ENCODE assay signal across 8 cellular contexts in genomic region chr17:79026345-79027273, GRCh38. TPM values are rescaled to one million over a fixed set of nuclear protein-coding genes. Genes with fewer than 3 reads are reported as not detected.
DNase-seq lines count a peak whose midpoint lies in the region; ATAC-seq and TF ChIP-seq lines count a peak whose summit lies in the region.

No MANE protein-coding gene starts in this region.

- no peaks in the 10 kb centered on the region for H3K9me3 ChIP-seq in A673 (ENCODE audit: low read depth, low read length, poor library complexity, severe bottlenecking)
- no peaks in the 10 kb centered on the region for H3K9me3 ChIP-seq in lower lobe of right lung

- H3K9me3 Mint-ChIP-seq in chondrocyte (ENCODE audit: low read depth): no peaks in the 10 kb centered on the region

- CTCF ChIA-PET in A673 (lab: Charles Lee): interaction anchor here (0.6 to 1.4 kb wide), 8 partner anchors 12 to 161 kb away, joined by 3 to 20 read pairs (median 7); partner anchors contain the start of gene CANT1

- peaks cover 70% of the 10 kb centered on the region for H3K4me1 Mint-ChIP-seq in chondrocyte (ENCODE audit: low read depth)

- H3K36me3 ChIP-seq in A673 (ENCODE audit: insufficient read depth, low read length, poor library complexity, severe bottlenecking) (no peaks in the 10 kb centered on the region), lower lobe of right lung (no peaks in the 10 kb centered on the region)

- no TSS peak for BruUV-seq in A673 (replicated peaks; lab: Mats Ljungman, UMichigan)

- DNase-seq in A673 (ENCODE audit: low spot score) (peak; percentile 71), HT1080 (ENCODE audit: low read depth) (peak; percentile 77), chondrocyte (ENCODE audit: low spot score) (no peak), lower lobe of right lung (no peak), superior temporal gyrus (ENCODE audit: extremely low spot score) (no peak), SIG-M5 (lab: John Stamatoyannopoulos, UW) (no peak), GM19238 (ENCODE audit: insufficient read length, low spot score) (no peak)
- DNase-seq in effector CD8-positive, alpha-beta T cell (lab: John Stamatoyannopoulos, UW): no peak

- peaks cover 38% of the 10 kb centered on the region for H3K4me1 ChIP-seq in A673 (ENCODE audit: insufficient read depth, low read length, poor library complexity, severe bottlenecking)
- peaks cover 70% of the 10 kb centered on the region for H3K4me1 ChIP-seq in lower lobe of right lung

- POLR2A ChIA-PET in A673 (lab: Charles Lee; ENCODE audit: low non-redundant PET): interaction anchor here (0.6 kb wide), 1 partner anchor 1656 kb away, joined by 5 read pairs; no protein-coding TSS in a partner anchor

- peaks cover 1% of the 10 kb centered on the region for H3K36me3 Mint-ChIP-seq in chondrocyte (ENCODE audit: low read depth)

- H3K4me3 ChIP-seq in A673 (ENCODE audit: low read depth, low read length, poor library complexity, severe bottlenecking) (no peak overlapping the region), lower lobe of right lung (peak overlapping the region; percentile 70)

- H3K27ac ChIP-seq in A673 (ENCODE audit: low read depth, low read length, poor library complexity, severe bottlenecking) (no peak overlapping the region), lower lobe of right lung (peak overlapping the region; percentile 67)

- no peaks in the 10 kb centered on the region for H3K27me3 ChIP-seq in A673 (replicated peaks; ENCODE audit: insufficient read depth, low read depth, low read length, poor library complexity)
- peaks cover 9% of the 10 kb centered on the region for H3K27me3 ChIP-seq in lower lobe of right lung (ENCODE audit: low read depth)

- ATAC-seq in lower lobe of right lung: peak in 1 of 2 donors; percentile 11

- intact Hi-C loops in A673 (cut with micrococcal nuclease; ENCODE audit: unreplicated experiment) (no loop called here), lower lobe of right lung (cut with DNase I) (no loop called here)

- H3K27me3 Mint-ChIP-seq in chondrocyte (ENCODE audit: low read depth): peaks cover 4% of the 10 kb centered on the region

- H3K27ac Mint-ChIP-seq in chondrocyte (ENCODE audit: unreplicated experiment): peak overlapping the region; percentile 74

- H3K4me3 Mint-ChIP-seq in chondrocyte (ENCODE audit: unreplicated experiment): peak overlapping the region; percentile 35

- TF ChIP-seq CTCF in A673 (conservative IDR thresholded peaks at IDR 0.05; ENCODE audit: low read depth, low read length): no peak
- TF ChIP-seq CTCF in chondrocyte (IDR thresholded peaks at IDR 0.05): no peak
- TF ChIP-seq CTCF in lower lobe of right lung (IDR thresholded peaks at IDR 0.05): no peak

RNA-seq across cellular contexts. Expression of gene C1QTNF1, which starts 2.6 kb away (rescaled TPM):
- total RNA-seq in A673 (2021): 3.8 and 6.3 TPM in 2 replicates
- 0.45 TPM in 1 of 2 replicates, not detected in the other for total RNA-seq in HT1080 (2014; rRNA removed; shearing (Covaris generic))
- 1.5 and 1.8 TPM in 2 replicates for polyA plus RNA-seq in HT1080 (2015; cell fraction: cytosol; rRNA removed)
- polyA plus RNA-seq in HT1080 (2015; cell fraction: nucleus; rRNA removed): 0.98 and 1.3 TPM in 2 replicates
- 74.7 to 96.2 TPM (median 74.9 TPM) in 3 replicates for total RNA-seq in chondrocyte
- total RNA-seq in lower lobe of right lung: 24.9 TPM

RNA-seq across cellular contexts. Expression of gene CANT1, which starts 17.0 kb away (rescaled TPM):
- total RNA-seq in A673 (2021) (54.2 and 67.9 TPM in 2 replicates), chondrocyte (37.3 to 50.5 TPM (median 47.9 TPM) in 3 replicates), lower lobe of right lung (54.4 TPM)
- total RNA-seq in HT1080 (2014; rRNA removed; shearing (Covaris generic)): 71.1 and 92.2 TPM in 2 replicates
- 93.0 and 109 TPM in 2 replicates for polyA plus RNA-seq in HT1080 (2015; cell fraction: cytosol; rRNA removed)
- 79.1 and 85.5 TPM in 2 replicates for polyA plus RNA-seq in HT1080 (2015; cell fraction: nucleus; rRNA removed)

RNA-seq across cellular contexts. Expression of gene LGALS3BP, which starts 46.9 kb away (rescaled TPM):
- total RNA-seq in A673 (2021): 295 and 324 TPM in 2 replicates
- 375 and 383 TPM in 2 replicates for total RNA-seq in HT1080 (2014; rRNA removed; shearing (Covaris generic))
- 219 and 224 TPM in 2 replicates for polyA plus RNA-seq in HT1080 (2015; cell fraction: cytosol; rRNA removed)
- polyA plus RNA-seq in HT1080 (2015; cell fraction: nucleus; rRNA removed): 730 and 904 TPM in 2 replicates
- total RNA-seq in chondrocyte: 120 to 177 TPM (median 127 TPM) in 3 replicates
- total RNA-seq in lower lobe of right lung: 417 TPM

RNA-seq across cellular contexts. Expression of gene ENGASE, which starts 48.0 kb away (rescaled TPM):
- 24.4 and 33.6 TPM in 2 replicates for total RNA-seq in A673 (2021)
- total RNA-seq in HT1080 (2014; rRNA removed; shearing (Covaris generic)): 5.1 and 7.2 TPM in 2 replicates
- 3.3 and 4.4 TPM in 2 replicates for polyA plus RNA-seq in HT1080 (2015; cell fraction: cytosol; rRNA removed)
- polyA plus RNA-seq in HT1080 (2015; cell fraction: nucleus; rRNA removed): 80.8 and 129 TPM in 2 replicates
- total RNA-seq in chondrocyte: 16.8 to 30.7 TPM (median 19.7 TPM) in 3 replicates
- 56.4 TPM for total RNA-seq in lower lobe of right lung

Comparison
In these comparisons a context has a peak if more than half of its experiments do, and no peak if none do; other contexts are left out.
1. DNase-seq: peak in A673 (single experiment) and HT1080 (single experiment); none in chondrocyte (single experiment), lower lobe of right lung (single experiment), superior temporal gyrus (single experiment), SIG-M5 (single experiment), effector CD8-positive, alpha-beta T cell (single experiment) and GM19238 (single experiment).